Comparison of ENCODE assay signal across 21 cellular contexts in the genomic region with DNA sequence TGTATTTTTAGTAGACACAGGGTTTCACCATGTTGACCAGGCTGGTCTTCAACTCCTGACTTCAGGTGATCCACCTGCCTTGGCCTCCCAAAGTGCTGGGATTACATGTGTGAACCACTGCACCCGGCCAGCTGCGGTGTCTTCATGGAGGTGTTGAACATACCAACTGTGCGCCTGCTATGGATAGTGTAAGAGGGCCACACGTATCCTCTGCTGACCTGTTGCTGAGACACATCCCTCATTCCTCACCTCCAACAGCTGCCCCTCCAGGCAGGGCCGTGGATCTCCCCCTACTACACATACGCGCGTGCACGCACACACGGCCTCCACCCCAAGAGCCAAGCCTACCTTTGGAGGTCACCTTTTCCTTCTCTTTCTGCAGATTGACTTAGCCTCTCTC. TPM values are rescaled to one million over a fixed set of nuclear protein-coding genes. Genes with fewer than 3 reads are reported as not detected.
DNase-seq lines count a peak whose midpoint lies in the region; ATAC-seq, FAIRE-seq and TF ChIP-seq lines count a peak whose summit lies in the region.
"Had no signal": no experiment of that assay in that cellular context is flagged by ENCODE, and none has a peak within 500 bp of the region (broad histone marks: within the 10 kb centered on the region; RNA-seq: fewer than 3 reads in every experiment).

No MANE protein-coding gene starts in this region.

- peak overlapping the region; percentile 32 for H3K4me2 ChIP-seq in Karpas-422 (ENCODE audit: low read depth, low read length, poor library complexity, severe bottlenecking)

- POLR2A ChIA-PET in HEK293 (lab: Yijun Ruan, JAX), result no interaction called here

- no peaks in the 10 kb centered on the region for H3K79me2 ChIP-seq in Karpas-422 (ENCODE audit: low read length)

- CTCF ChIA-PET in HEK293 (lab: Yijun Ruan, JAX), result interaction anchor here (0.5 to 3.3 kb wide), 3 partner anchors 12 to 259 kb away, joined by 3 to 24 read pairs (median 3); no protein-coding TSS in a partner anchor

- H3K9me3 ChIP-seq in HEK293 (ENCODE audit: control insufficient read depth, insufficient read depth, low read depth, low read length) (no peaks in the 10 kb centered on the region), Karpas-422 (ENCODE audit: low read length) (no peaks in the 10 kb centered on the region)
- H3K9me3 ChIP-seq: BLaER1 treated with 17β-estradiol and CSF1 and Interleukin-3, amounts not matched to agents 10 nM and 100 nM; Caco-2 had no signal

- no peaks in the 10 kb centered on the region for H3K36me3 ChIP-seq in HEK293 (ENCODE audit: control insufficient read depth in 2 of 2, insufficient read depth in 1 of 2, low read length in 2 of 2)
- H3K36me3 ChIP-seq in Karpas-422 (ENCODE audit: insufficient read depth, low read length), result no peaks in the 10 kb centered on the region; the same call in 1 of the 2 replicates
- H3K36me3 ChIP-seq: BLaER1 treated with 17β-estradiol and CSF1 and Interleukin-3, amounts not matched to agents 10 nM and 100 nM had no signal

- peak overlapping the region; percentile 46 for H3K9ac ChIP-seq in Karpas-422 (ENCODE audit: low read length)
- H3K9ac ChIP-seq: BLaER1 treated with 17β-estradiol and CSF1 and Interleukin-3, amounts not matched to agents 10 nM and 100 nM had no signal

- ATAC-seq in GM19463 (IDR thresholded peaks at IDR 0.05; ENCODE audit: unreplicated experiment), result no peak
- ATAC-seq: CD8-positive, alpha-beta T cell had no signal

- no peaks in the 10 kb centered on the region for H3K27me3 ChIP-seq in Karpas-422 (ENCODE audit: low read length)
- H3K27me3 ChIP-seq: BLaER1 treated with 17β-estradiol and CSF1 and Interleukin-3, amounts not matched to agents 10 nM and 100 nM had no signal

- no peak for TF ChIP-seq CTCF in HEK293 (tag by site-specific recombination; IDR thresholded peaks at IDR 0.05)

- H2AFZ ChIP-seq in Karpas-422 (ENCODE audit: low read length), result no peak overlapping the region

- H3K4me3 ChIP-seq in HEK293 (ENCODE audit: low read depth, low read length) (no peak overlapping the region), Karpas-422 (ENCODE audit: low read length) (no peak overlapping the region)
- H3K4me3 ChIP-seq: BLaER1 treated with 17β-estradiol and CSF1 and Interleukin-3, amounts not matched to agents 10 nM and 100 nM had no signal

- H4K20me1 ChIP-seq in Karpas-422 (ENCODE audit: insufficient read depth, low read depth, low read length), result no peaks in the 10 kb centered on the region
- H4K20me1 ChIP-seq: BLaER1 treated with 17β-estradiol and CSF1 and Interleukin-3, amounts not matched to agents 10 nM and 100 nM had no signal

- no peaks in the 10 kb centered on the region for H3K4me1 ChIP-seq in HEK293 (ENCODE audit: control insufficient read depth, insufficient read depth, low read length)
- H3K4me1 ChIP-seq in Karpas-422 (ENCODE audit: low read length), result peaks cover 68% of the 10 kb centered on the region
- H3K4me1 ChIP-seq: Caco-2 had no signal

- no peak for FAIRE-seq in urothelium cell line (lab: Jason Lieb, UNC)
- FAIRE-seq: A204.1, D721Med, G401.6, GM12891, GM19239 had no signal

- H3K9me2 ChIP-seq in Karpas-422 (replicated peaks; ENCODE audit: insufficient read depth, low read length), result no peaks in the 10 kb centered on the region

- no peak for DNase-seq in Karpas-422
- DNase-seq in mesenteric fat pad (ENCODE audit: low spot score), result peak; percentile 8
- DNase-seq in urothelium cell line (ENCODE audit: low spot score), result no peak
- DNase-seq in NCI-H1092 (lab: John Stamatoyannopoulos, UW), result no peak
- DNase-seq in SKM-1 (lab: John Stamatoyannopoulos, UW; ENCODE audit: unreplicated experiment), result no peak
- DNase-seq: 8988T; ACHN; Caco-2; Calu3; CD4-positive, alpha-beta T cell; CD8-positive, alpha-beta T cell; GF-D8 had no signal

- no peak overlapping the region for H3K27ac ChIP-seq in HEK293 (ENCODE audit: extremely low read depth, low read depth, low read length)
- peak overlapping the region; percentile 59 for H3K27ac ChIP-seq in Karpas-422 (ENCODE audit: low read length)
- H3K27ac ChIP-seq: BLaER1 treated with 17β-estradiol and CSF1 and Interleukin-3, amounts not matched to agents 10 nM and 100 nM; C4-2B had no signal

TF ChIP-seq in HEK293, 187 proteins besides CTCF, POLR2A, EP300 and RAD21:
- TF ChIP-seq SCRT2 (tag by site-specific recombination; IDR thresholded peaks at IDR 0.05), result peak; percentile 89
- peak; percentile 81; the same call in 1 of the 2 replicates for TF ChIP-seq SCRT1 (tag by site-specific recombination; IDR thresholded peaks at IDR 0.05; ENCODE audit: borderline replicate concordance)
- TF ChIP-seq, protein P1, sequence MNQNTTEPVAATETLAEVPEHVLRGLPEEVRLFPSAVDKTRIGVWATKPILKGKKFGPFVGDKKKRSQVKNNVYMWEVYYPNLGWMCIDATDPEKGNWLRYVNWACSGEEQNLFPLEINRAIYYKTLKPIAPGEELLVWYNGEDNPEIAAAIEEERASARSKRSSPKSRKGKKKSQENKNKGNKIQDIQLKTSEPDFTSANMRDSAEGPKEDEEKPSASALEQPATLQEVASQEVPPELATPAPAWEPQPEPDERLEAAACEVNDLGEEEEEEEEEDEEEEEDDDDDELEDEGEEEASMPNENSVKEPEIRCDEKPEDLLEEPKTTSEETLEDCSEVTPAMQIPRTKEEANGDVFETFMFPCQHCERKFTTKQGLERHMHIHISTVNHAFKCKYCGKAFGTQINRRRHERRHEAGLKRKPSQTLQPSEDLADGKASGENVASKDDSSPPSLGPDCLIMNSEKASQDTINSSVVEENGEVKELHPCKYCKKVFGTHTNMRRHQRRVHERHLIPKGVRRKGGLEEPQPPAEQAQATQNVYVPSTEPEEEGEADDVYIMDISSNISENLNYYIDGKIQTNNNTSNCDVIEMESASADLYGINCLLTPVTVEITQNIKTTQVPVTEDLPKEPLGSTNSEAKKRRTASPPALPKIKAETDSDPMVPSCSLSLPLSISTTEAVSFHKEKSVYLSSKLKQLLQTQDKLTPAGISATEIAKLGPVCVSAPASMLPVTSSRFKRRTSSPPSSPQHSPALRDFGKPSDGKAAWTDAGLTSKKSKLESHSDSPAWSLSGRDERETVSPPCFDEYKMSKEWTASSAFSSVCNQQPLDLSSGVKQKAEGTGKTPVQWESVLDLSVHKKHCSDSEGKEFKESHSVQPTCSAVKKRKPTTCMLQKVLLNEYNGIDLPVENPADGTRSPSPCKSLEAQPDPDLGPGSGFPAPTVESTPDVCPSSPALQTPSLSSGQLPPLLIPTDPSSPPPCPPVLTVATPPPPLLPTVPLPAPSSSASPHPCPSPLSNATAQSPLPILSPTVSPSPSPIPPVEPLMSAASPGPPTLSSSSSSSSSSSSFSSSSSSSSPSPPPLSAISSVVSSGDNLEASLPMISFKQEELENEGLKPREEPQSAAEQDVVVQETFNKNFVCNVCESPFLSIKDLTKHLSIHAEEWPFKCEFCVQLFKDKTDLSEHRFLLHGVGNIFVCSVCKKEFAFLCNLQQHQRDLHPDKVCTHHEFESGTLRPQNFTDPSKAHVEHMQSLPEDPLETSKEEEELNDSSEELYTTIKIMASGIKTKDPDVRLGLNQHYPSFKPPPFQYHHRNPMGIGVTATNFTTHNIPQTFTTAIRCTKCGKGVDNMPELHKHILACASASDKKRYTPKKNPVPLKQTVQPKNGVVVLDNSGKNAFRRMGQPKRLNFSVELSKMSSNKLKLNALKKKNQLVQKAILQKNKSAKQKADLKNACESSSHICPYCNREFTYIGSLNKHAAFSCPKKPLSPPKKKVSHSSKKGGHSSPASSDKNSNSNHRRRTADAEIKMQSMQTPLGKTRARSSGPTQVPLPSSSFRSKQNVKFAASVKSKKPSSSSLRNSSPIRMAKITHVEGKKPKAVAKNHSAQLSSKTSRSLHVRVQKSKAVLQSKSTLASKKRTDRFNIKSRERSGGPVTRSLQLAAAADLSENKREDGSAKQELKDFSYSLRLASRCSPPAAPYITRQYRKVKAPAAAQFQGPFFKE (tag by site-specific recombination; IDR thresholded peaks at IDR 0.05; ENCODE audit: borderline replicate concordance), result no peak
TF ChIP-seq in HEK293: peak in this region for 2.

RNA-seq across cellular contexts. Expression of a gene that starts 48.0 kb away (rescaled TPM):
- total RNA-seq in Karpas-422 (2014; rRNA removed; shearing (Covaris generic); ENCODE audit: low replicate concordance), result 298 and 586 TPM in 2 replicates
- total RNA-seq in mesenteric fat pad, result 52.9 TPM
